8 cellular contexts compared by ENCODE assay signal in genomic region chr12:8242881-8243681, GRCh38. TPM values are rescaled to one million over a fixed set of nuclear protein-coding genes. Genes with fewer than 3 reads are reported as not detected.
DNase-seq lines count a peak whose midpoint lies in the region; ATAC-seq and TF ChIP-seq lines count a peak whose summit lies in the region.
"Not testable (repeated sequence)": the region's sequence is repeated elsewhere in the genome, so short reads cannot be mapped to it uniquely, and the experiment has no call there.

No MANE protein-coding gene starts in this region.

- H3K4me3 ChIP-seq in AG04450 (ENCODE audit: low read depth, low read length), result peak overlapping the region; percentile 75

- peak overlapping the region; percentile 92 for H3K27ac ChIP-seq in AG04450 (ENCODE audit: low read depth, low read length)

- peak; percentile 94 for ATAC-seq in GM19035 (IDR thresholded peaks at IDR 0.05; ENCODE audit: unreplicated experiment)
- peak; percentile 85 for ATAC-seq in HG03439 (IDR thresholded peaks at IDR 0.05; ENCODE audit: unreplicated experiment)

- DNase-seq in AG04450 (ENCODE audit: low read depth, low spot score), result peak; percentile 93
- DNase-seq in NCI-H524 (lab: John Stamatoyannopoulos, UW), result peak; percentile 85 to 90
- peak; percentile 98 to 99 for DNase-seq in activated CD4-positive, alpha-beta T cell treated with anti-CD3 and anti-CD28 coated beads for 24 hours (ENCODE audit: low read depth in 2 of 2)
- DNase-seq in cerebellar nuclear complex (lab: John Stamatoyannopoulos, UW), result peak; percentile 71 to 76
- peak; percentile 100 for DNase-seq in islet precursor cell
- DNase-seq in smooth muscle cell of the brain vasculature (ENCODE audit: low read depth, low spot score), result peak; percentile 88

- CTCF ChIA-PET in AG04450 (lab: Charles Lee), result interaction anchor here (0.9 to 1.8 kb wide), 3 partner anchors 25 to 197 kb away, joined by 3 to 6 read pairs (median 3); no protein-coding TSS in a partner anchor

- H3K9me3 ChIP-seq in AG04450 (ENCODE audit: control insufficient read depth, insufficient read depth, low read length), result not testable (repeated sequence)

- not testable (repeated sequence) for TF ChIP-seq CTCF in AG04450 (IDR thresholded peaks at IDR 0.05; ENCODE audit: low read depth, low read length)

- POLR2A ChIA-PET in AG04450 (lab: Yijun Ruan, JAX), result interaction anchor here (0.6 kb wide), 1 partner anchor 972 kb away, joined by 3 read pairs; no protein-coding TSS in a partner anchor

- H3K27me3 ChIP-seq in AG04450 (ENCODE audit: control insufficient read depth, insufficient read depth, low read length), result not testable (repeated sequence)

RNA-seq across cellular contexts. Expression of gene FAM90A1, which starts 15.7 kb away (rescaled TPM):
- 0.02 and 0.06 TPM in 2 replicates for polyA plus RNA-seq in AG04450 (2011; rRNA removed)
- not detected in 2 replicates for polyA minus RNA-seq in AG04450 (2011; rRNA and poly(A)+ RNA removed)

Comparison
In these comparisons a context has a peak if more than half of its experiments do, and no peak if none do; other contexts are left out.
1. Peak in every context shown above with its lines: DNase-seq, ATAC-seq, H3K4me3 ChIP-seq and H3K27ac ChIP-seq.